8 cellular contexts compared by ENCODE assay signal in genomic region chr5:132226516-132227234, GRCh38. TPM values are rescaled to one million over a fixed set of nuclear protein-coding genes. Genes with fewer than 3 reads are reported as not detected.
DNase-seq lines count a peak whose midpoint lies in the region; ATAC-seq and TF ChIP-seq lines count a peak whose summit lies in the region.

No MANE protein-coding gene starts in this region.

- H3K4me3 ChIP-seq in ectodermal cell (ENCODE audit: insufficient read depth, low read depth, low read length) (peak overlapping the region; percentile 60), mucosa of rectum (ENCODE audit: low read length in 2 of 2) (peak overlapping the region; percentile 64 to 70)

- peaks cover 5% of the 10 kb centered on the region for H3K27me3 Mint-ChIP-seq in IgD-negative memory B cell

- H3K9me3 ChIP-seq in ectodermal cell (ENCODE audit: control insufficient read depth, low read length) (no peaks in the 10 kb centered on the region), mucosa of rectum (ENCODE audit: control insufficient read depth in 2 of 2, low read length in 2 of 2) (no peaks in the 10 kb centered on the region)

- H3K27me3 ChIP-seq in ectodermal cell (ENCODE audit: control insufficient read depth, insufficient read depth, low read length, poor library complexity, severe bottlenecking) = peaks cover 34% of the 10 kb centered on the region
- H3K27me3 ChIP-seq in mucosa of rectum (ENCODE audit: control insufficient read depth in 2 of 2, insufficient read depth in 2 of 2, low read length in 2 of 2) = no peaks in the 10 kb centered on the region

- no peak overlapping the region for H3K27ac Mint-ChIP-seq in IgD-negative memory B cell

- H3K9me3 Mint-ChIP-seq in IgD-negative memory B cell = no peaks in the 10 kb centered on the region

- DNase-seq in NCI-H187 (lab: John Stamatoyannopoulos, UW) = no peak
- DNase-seq in superior temporal gyrus (ENCODE audit: extremely low spot score) = no peak
- no peak for DNase-seq in GDM1 (lab: John Stamatoyannopoulos, UW)

- peak overlapping the region; percentile 72 to 89 for H3K9ac ChIP-seq in mucosa of rectum (ENCODE audit: low read depth in 1 of 2, low read length in 2 of 2)

- peaks cover 15 to 27% (median 24%) of the 10 kb centered on the region in 3 donors for H3K4me1 Mint-ChIP-seq in IgD-negative memory B cell

- H3K4me3 Mint-ChIP-seq in IgD-negative memory B cell = peak overlapping the region; percentile 58 to 85 (median 68)

- H3K36me3 ChIP-seq in ectodermal cell (ENCODE audit: control insufficient read depth, insufficient read depth, low read length) (no peaks in the 10 kb centered on the region), mucosa of rectum (ENCODE audit: control insufficient read depth in 2 of 2, insufficient read depth in 2 of 2, low read length in 2 of 2) (no peaks in the 10 kb centered on the region)

- no peaks in the 10 kb centered on the region for H3K36me3 Mint-ChIP-seq in IgD-negative memory B cell

- WGBS in ectodermal cell, 2 experiments = 73 to 74% methylated on average over 23 of the region's 23 CpGs

- no peaks in the 10 kb centered on the region for H3K4me1 ChIP-seq in ectodermal cell (ENCODE audit: control insufficient read depth, insufficient read depth, low read length)
- peaks cover 17 to 26% of the 10 kb centered on the region in 2 donors for H3K4me1 ChIP-seq in mucosa of rectum (ENCODE audit: control insufficient read depth in 2 of 2, insufficient read depth in 2 of 2, low read length in 2 of 2)

- ATAC-seq in GM21619 (IDR thresholded peaks at IDR 0.05; ENCODE audit: unreplicated experiment) = no peak

- peak overlapping the region; percentile 58; the same call in 1 of the 2 replicates for H3K27ac ChIP-seq in 22Rv1
- H3K27ac ChIP-seq in ectodermal cell (ENCODE audit: insufficient read depth, low read depth, low read length, poor library complexity, severe bottlenecking) = no peak overlapping the region
- H3K27ac ChIP-seq in mucosa of rectum (ENCODE audit: low read depth in 2 of 2, low read length in 2 of 2) = peak overlapping the region; percentile 92 to 93

- TF ChIP-seq CTCF in 22Rv1 (IDR thresholded peaks at IDR 0.05) = no peak

RNA-seq across cellular contexts. Expression of gene P4HA2, which starts 1.0 kb away (rescaled TPM):
- polyA plus RNA-seq in IgD-negative memory B cell = 0.26 TPM
- 2.9 TPM for polyA plus RNA-seq in ectodermal cell (2013, experiment 1 of 4)
- 2.8 TPM for polyA plus RNA-seq in ectodermal cell (2013, experiment 2 of 4)
- 4.7 TPM for polyA plus RNA-seq in ectodermal cell (2013, experiment 3 of 4)
- polyA plus RNA-seq in ectodermal cell (2013, experiment 4 of 4) = 4.7 TPM

RNA-seq across cellular contexts. Expression of gene PDLIM4, which starts 30.8 kb away (rescaled TPM):
- polyA plus RNA-seq in IgD-negative memory B cell = not detected
- 20.3 TPM for polyA plus RNA-seq in ectodermal cell (2013, experiment 1 of 4)
- polyA plus RNA-seq in ectodermal cell (2013, experiment 2 of 4) = 18.2 TPM
- 22.5 TPM for polyA plus RNA-seq in ectodermal cell (2013, experiment 3 of 4)
- 21.8 TPM for polyA plus RNA-seq in ectodermal cell (2013, experiment 4 of 4)
